ENCODE assay signal across 10 cellular contexts in genomic region chr9:92295827-92296258, GRCh38. TPM values are rescaled to one million over a fixed set of nuclear protein-coding genes. Genes with fewer than 3 reads are reported as not detected.
DNase-seq lines count a peak whose midpoint lies in the region; ATAC-seq, FAIRE-seq and TF ChIP-seq lines count a peak whose summit lies in the region.
"Had no signal": no experiment of that assay in that cellular context is flagged by ENCODE, and none has a peak within 500 bp of the region (broad histone marks: within the 10 kb centered on the region; RNA-seq: fewer than 3 reads in every experiment).

No MANE protein-coding gene starts in this region.

- H3K27ac Mint-ChIP-seq in T-helper 2 cell treated with Interferon-gamma antibody and Interleukin-4, amounts not matched to agents 5 μg/mL and 100 μg/mL, for 36 hours: peak overlapping the region; percentile 29
- H3K27ac Mint-ChIP-seq in activated naive CD8-positive, alpha-beta T cell treated with anti-CD3 and anti-CD28 coated beads, Interleukin-2, amount 10 ng/mL, durations not matched to agents 7 days and 5 days: peak overlapping the region; percentile 54
- H3K27ac Mint-ChIP-seq in neural progenitor cell: no peak overlapping the region

- TF ChIP-seq CTCF in neural progenitor cell (IDR thresholded peaks at IDR 0.05): no peak

- no peak for DNase-seq in T-helper 2 cell treated with Interferon-gamma antibody and Interleukin-4, amounts not matched to agents 5 μg/mL and 100 μg/mL, for 36 hours (ENCODE audit: low spot score)
- DNase-seq in T-helper 2 cell (no peak), NCI-H510A (lab: John Stamatoyannopoulos, UW) (peak; percentile 53), neural progenitor cell (ENCODE audit: low spot score) (peak; percentile 11), small intestine (no peak), inferior parietal cortex (ENCODE audit: extremely low spot score) (no peak)
- no peak for DNase-seq in activated naive CD8-positive, alpha-beta T cell treated with anti-CD3 and anti-CD28 coated beads, Interleukin-2, amount 10 ng/mL, durations not matched to agents 7 days and 5 days
- DNase-seq: activated CD4-positive, alpha-beta T cell treated with anti-CD3 and anti-CD28 coated beads, Interleukin-2, amount 50 U/mL, for 1 hour; NK-92 treated with Interleukin-12 subunit alpha and Interleukin-12 subunit beta, amount 100 ng/mL, for 24 hours had no signal

- H3K27me3 ChIP-seq in neural progenitor cell (no peaks in the 10 kb centered on the region), small intestine (ENCODE audit: control insufficient read depth in 2 of 2, insufficient read depth in 2 of 2, low read length in 2 of 2) (no peaks in the 10 kb centered on the region)

- peaks cover 39% of the 10 kb centered on the region for H3K4me1 Mint-ChIP-seq in T-helper 2 cell treated with Interferon-gamma antibody and Interleukin-4, amounts not matched to agents 5 μg/mL and 100 μg/mL, for 36 hours (ENCODE audit: low read depth)
- peaks cover 44% of the 10 kb centered on the region for H3K4me1 Mint-ChIP-seq in activated naive CD8-positive, alpha-beta T cell treated with anti-CD3 and anti-CD28 coated beads, Interleukin-2, amount 10 ng/mL, durations not matched to agents 7 days and 5 days
- H3K4me1 Mint-ChIP-seq in neural progenitor cell: peaks cover 23% of the 10 kb centered on the region

- no peaks in the 10 kb centered on the region for H3K9me3 ChIP-seq in neural progenitor cell (ENCODE audit: low read depth)
- H3K9me3 ChIP-seq in small intestine (ENCODE audit: control insufficient read depth, low read depth): no peaks in the 10 kb centered on the region

- no peak overlapping the region for H3K4me3 ChIP-seq in neural progenitor cell
- no peak overlapping the region for H3K4me3 ChIP-seq in small intestine (ENCODE audit: low read depth in 1 of 2, low read length in 2 of 2)

- H3K36me3 ChIP-seq in neural progenitor cell (peaks cover 6% of the 10 kb centered on the region), small intestine (ENCODE audit: control insufficient read depth in 2 of 2, insufficient read depth in 2 of 2, low read length in 2 of 2) (peaks cover 1 to 7% of the 10 kb centered on the region in 2 donors)

- no peak for FAIRE-seq in small intestine (lab: Jason Lieb, UNC)

- no peaks in the 10 kb centered on the region for H3K9me3 Mint-ChIP-seq in T-helper 2 cell treated with Interferon-gamma antibody and Interleukin-4, amounts not matched to agents 5 μg/mL and 100 μg/mL, for 36 hours
- no peaks in the 10 kb centered on the region for H3K9me3 Mint-ChIP-seq in activated naive CD8-positive, alpha-beta T cell treated with anti-CD3 and anti-CD28 coated beads, Interleukin-2, amount 10 ng/mL, durations not matched to agents 7 days and 5 days
- no peaks in the 10 kb centered on the region for H3K9me3 Mint-ChIP-seq in neural progenitor cell

- H3K4me3 Mint-ChIP-seq in T-helper 2 cell treated with Interferon-gamma antibody and Interleukin-4, amounts not matched to agents 5 μg/mL and 100 μg/mL, for 36 hours: peak overlapping the region; percentile 20
- H3K4me3 Mint-ChIP-seq in activated naive CD8-positive, alpha-beta T cell treated with anti-CD3 and anti-CD28 coated beads, Interleukin-2, amount 10 ng/mL, durations not matched to agents 7 days and 5 days: no peak overlapping the region
- no peak overlapping the region for H3K4me3 Mint-ChIP-seq in neural progenitor cell

- H3K4me1 ChIP-seq in neural progenitor cell (peaks cover 14% of the 10 kb centered on the region), small intestine (ENCODE audit: control insufficient read depth in 2 of 2, insufficient read depth in 1 of 2, low read depth in 1 of 2, low read length in 1 of 2) (peaks cover 0 to 6% of the 10 kb centered on the region in 2 donors)

- H2AFZ ChIP-seq in neural progenitor cell (replicated peaks): no peak overlapping the region

- H3K4me2 ChIP-seq in neural progenitor cell: no peak overlapping the region

- H3K27me3 Mint-ChIP-seq in T-helper 2 cell treated with Interferon-gamma antibody and Interleukin-4, amounts not matched to agents 5 μg/mL and 100 μg/mL, for 36 hours (ENCODE audit: low read depth): no peaks in the 10 kb centered on the region
- no peaks in the 10 kb centered on the region for H3K27me3 Mint-ChIP-seq in activated naive CD8-positive, alpha-beta T cell treated with anti-CD3 and anti-CD28 coated beads, Interleukin-2, amount 10 ng/mL, durations not matched to agents 7 days and 5 days
- H3K27me3 Mint-ChIP-seq in neural progenitor cell (ENCODE audit: insufficient read depth, low read depth): peaks cover 2% of the 10 kb centered on the region

- WGBS in small intestine, 3 donors: 67 to 84% (median 82%) methylated on average over 4 of the region's 4 CpGs

- ATAC-seq in activated naive CD8-positive, alpha-beta T cell treated with anti-CD3 and anti-CD28 coated beads, Interleukin-2, amount 10 ng/mL, durations not matched to agents 7 days and 5 days (ENCODE audit: low read depth): no peak
- no peak for ATAC-seq in GM21526 (IDR thresholded peaks at IDR 0.05; ENCODE audit: low FRiP score, unreplicated experiment)

- H4K20me1 ChIP-seq in neural progenitor cell (ENCODE audit: low read depth): no peaks in the 10 kb centered on the region

- H3K27ac ChIP-seq in neural progenitor cell (no peak overlapping the region), small intestine (ENCODE audit: low read depth in 1 of 2, low read length in 1 of 2) (no peak overlapping the region)

- POLR2A ChIA-PET in activated naive CD8-positive, alpha-beta T cell treated with anti-CD3 and anti-CD28 coated beads, Interleukin-2, amount 10 ng/mL, durations not matched to agents 7 days and 5 days (lab: Charles Lee): no interaction called here

- H3K9ac ChIP-seq in neural progenitor cell: no peak overlapping the region

- H3K79me2 ChIP-seq in neural progenitor cell (ENCODE audit: low read depth): peaks cover 34% of the 10 kb centered on the region

- H3F3A ChIP-seq in neural progenitor cell (ENCODE audit: low read depth): peaks cover 17% of the 10 kb centered on the region

- H3K36me3 Mint-ChIP-seq in T-helper 2 cell treated with Interferon-gamma antibody and Interleukin-4, amounts not matched to agents 5 μg/mL and 100 μg/mL, for 36 hours (ENCODE audit: low read depth): peaks cover 43% of the 10 kb centered on the region
- H3K36me3 Mint-ChIP-seq in activated naive CD8-positive, alpha-beta T cell treated with anti-CD3 and anti-CD28 coated beads, Interleukin-2, amount 10 ng/mL, durations not matched to agents 7 days and 5 days: peaks cover 22% of the 10 kb centered on the region
- H3K36me3 Mint-ChIP-seq in neural progenitor cell: peaks cover 10% of the 10 kb centered on the region

RNA-seq across cellular contexts. Expression of gene IARS1, which starts 2.3 kb away (rescaled TPM):
- 100 to 1,000 TPM; 120 to 123 TPM for total RNA-seq in activated naive CD8-positive, alpha-beta T cell treated with anti-CD3 and anti-CD28 coated beads, Interleukin-2, amount 10 ng/mL, durations not matched to agents 7 days and 5 days
- 180 and 260 TPM in 2 replicates for total RNA-seq in neural progenitor cell (ENCODE audit: low replicate concordance)
- 10 to 100 TPM in 1 of 3 donors, 1 to 10 TPM in 2; 5.1 to 47.3 (median 9.5) TPM for polyA plus RNA-seq in small intestine

RNA-seq across cellular contexts. Expression of gene NOL8, which starts 29.3 kb away (rescaled TPM):
- 10 to 100 TPM; 65.6 to 69.2 TPM for total RNA-seq in activated naive CD8-positive, alpha-beta T cell treated with anti-CD3 and anti-CD28 coated beads, Interleukin-2, amount 10 ng/mL, durations not matched to agents 7 days and 5 days
- total RNA-seq in neural progenitor cell (ENCODE audit: low replicate concordance): 15.2 and 21.0 TPM in 2 replicates
- polyA plus RNA-seq in small intestine: 10 to 100 TPM; 11.3 to 14.8 (median 11.4) TPM

RNA-seq across cellular contexts. Expression of gene CENPP, which starts 29.9 kb away (rescaled TPM):
- 10 to 100 TPM; 19.6 to 20.6 TPM for total RNA-seq in activated naive CD8-positive, alpha-beta T cell treated with anti-CD3 and anti-CD28 coated beads, Interleukin-2, amount 10 ng/mL, durations not matched to agents 7 days and 5 days
- 5.5 and 10.7 TPM in 2 replicates for total RNA-seq in neural progenitor cell (ENCODE audit: low replicate concordance)
- 1 to 10 TPM in 1 of 3 donors, under 1 TPM in 2; 0.22 to 3.3 (median 0.81) TPM for polyA plus RNA-seq in small intestine

Comparison
In these comparisons a context has a peak if more than half of its experiments do, and no peak if none do; other contexts are left out.
1. DNase-seq: peak in NCI-H510A (single experiment) and neural progenitor cell (single experiment); none in T-helper 2 cell treated with Interferon-gamma antibody and Interleukin-4, amounts not matched to agents 5 μg/mL and 100 μg/mL, for 36 hours (single experiment), T-helper 2 cell (0 of 5), activated naive CD8-positive, alpha-beta T cell treated with anti-CD3 and anti-CD28 coated beads, Interleukin-2, amount 10 ng/mL, durations not matched to agents 7 days and 5 days (single experiment), small intestine (single experiment) and inferior parietal cortex (single experiment).